ENCODE assay signal across 2 cellular contexts in genomic region chr22:50640857-50641647, GRCh38.
A peak's percentile ranks its signal among the peaks of the same experiment; 100 is the strongest.
TF ChIP-seq lines count a peak whose summit lies in the region.

No MANE protein-coding gene starts in this region.

TF ChIP-seq in IMR-90, 13 proteins besides CTCF, POLR2A, EP300 and RAD21:
- TF ChIP-seq USF2 (IDR thresholded peaks at IDR 0.05; ENCODE audit: low read depth, low read length) (no peak), RCOR1 (IDR thresholded peaks at IDR 0.05; ENCODE audit: insufficient replicate concordance, low read length) (no peak), CEBPB (IDR thresholded peaks at IDR 0.05; ENCODE audit: low read depth, low read length) (no peak), NFE2L2 (IDR thresholded peaks at IDR 0.05; ENCODE audit: low read depth, low read length) (no peak), CHD1 (IDR thresholded peaks at IDR 0.05; ENCODE audit: low read depth, low read length) (no peak), RFX5 (IDR thresholded peaks at IDR 0.05; ENCODE audit: low read depth, low read length) (no peak), FOS (IDR thresholded peaks at IDR 0.05; ENCODE audit: low read depth, low read length) (no peak), MAZ (IDR thresholded peaks at IDR 0.05; ENCODE audit: borderline replicate concordance, low read depth, low read length) (no peak), MAFK (IDR thresholded peaks at IDR 0.05; ENCODE audit: low read depth, low read length) (no peak), SMC3 (IDR thresholded peaks at IDR 0.05; ENCODE audit: low read depth, low read length) (no peak), BHLHE40 (IDR thresholded peaks at IDR 0.05; ENCODE audit: low read depth, low read length) (no peak), MXI1 (IDR thresholded peaks at IDR 0.05; ENCODE audit: borderline replicate concordance, low read depth, low read length) (no peak)
- TF ChIP-seq, protein P1, sequence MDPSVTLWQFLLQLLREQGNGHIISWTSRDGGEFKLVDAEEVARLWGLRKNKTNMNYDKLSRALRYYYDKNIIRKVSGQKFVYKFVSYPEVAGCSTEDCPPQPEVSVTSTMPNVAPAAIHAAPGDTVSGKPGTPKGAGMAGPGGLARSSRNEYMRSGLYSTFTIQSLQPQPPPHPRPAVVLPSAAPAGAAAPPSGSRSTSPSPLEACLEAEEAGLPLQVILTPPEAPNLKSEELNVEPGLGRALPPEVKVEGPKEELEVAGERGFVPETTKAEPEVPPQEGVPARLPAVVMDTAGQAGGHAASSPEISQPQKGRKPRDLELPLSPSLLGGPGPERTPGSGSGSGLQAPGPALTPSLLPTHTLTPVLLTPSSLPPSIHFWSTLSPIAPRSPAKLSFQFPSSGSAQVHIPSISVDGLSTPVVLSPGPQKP (IDR thresholded peaks at IDR 0.05; ENCODE audit: borderline replicate concordance, low read depth, low read length): no peak
TF ChIP-seq in IMR-90: peak in this region for 0.

TF ChIP-seq in liver, 16 proteins besides CTCF, POLR2A, EP300 and RAD21:
- TF ChIP-seq GABPA (IDR thresholded peaks at IDR 0.05 in 1 of 2, conservative IDR thresholded peaks at IDR 0.05 in 1 of 2) (no peak), FOXA1 (IDR thresholded peaks at IDR 0.05) (no peak), FOXA2 (IDR thresholded peaks at IDR 0.05) (no peak), ATF3 (IDR thresholded peaks at IDR 0.05) (no peak), NR2F2 (IDR thresholded peaks at IDR 0.05) (peak; percentile 49), HNF4A (conservative IDR thresholded peaks at IDR 0.05) (no peak), SP1 (IDR thresholded peaks at IDR 0.05) (no peak)
